In genomic region chr4:153034681-153035080, GRCh38 we compare ENCODE assay signal across 24 cellular contexts.
"Had no signal": no experiment of that assay in that cellular context is flagged by ENCODE, and none has a peak within 500 bp of the region (broad histone marks: within the 10 kb centered on the region; RNA-seq: fewer than 3 reads in every experiment).

No MANE protein-coding gene starts in this region.

- H3K4me3 ChIP-seq: ascending aorta, cardiac muscle cell, SJCRH30, SK-N-MC had no signal

- H3K9me3 ChIP-seq: SJCRH30 had no signal

- H3K27ac ChIP-seq: ascending aorta, cardiac muscle cell, SJCRH30, SK-N-MC had no signal

- DNase-seq: activated CD4-positive, alpha-beta T cell treated with anti-CD3 and anti-CD28 coated beads, Interleukin-2, amount 10 ng/mL, durations not matched to agents 24 days and 14 days; activated CD4-positive, alpha-beta T cell treated with anti-CD3 and anti-CD28 coated beads, Interleukin-2, amount 50 U/mL, for 4 hours; activated CD8-positive, alpha-beta T cell treated with anti-CD3 and anti-CD28 coated beads for 36 hours; activated gamma-delta T cell; activated naive CD4-positive, alpha-beta T cell treated with Interleukin-2 at 50 U/mL for 16 hours; activated naive CD8-positive, alpha-beta T cell treated with anti-CD3 and anti-CD28 coated beads, Interleukin-2, amount 10 ng/mL, durations not matched to agents 7 days and 5 days; activated T-cell treated with anti-CD3 and anti-CD28 coated beads, Interleukin-2, amount 50 U/mL, for 24 hours; amygdala; Karpas-422; KBM-7; NCI-H1105; NCI-H1436 treated with DMSO at 0.1 percent for 48 hours; NCI-H1694 treated with DMSO at 0.1 percent for 48 hours; NCI-H2029; NCI-H2171; NCI-H510A; NCI-H526; NCI-H774; SHP77; SJCRH30 had no signal

- H3K4me1 ChIP-seq: ascending aorta had no signal

- H3K36me3 ChIP-seq: ascending aorta, cardiac muscle cell, SJCRH30 had no signal

- H3K27me3 ChIP-seq: ascending aorta, cardiac muscle cell, SJCRH30 had no signal

- ATAC-seq: activated CD8-positive, alpha-beta T cell treated with anti-CD3 and anti-CD28 coated beads for 36 hours; Panc1 had no signal
